ENCODE assay signal across 15 cellular contexts in the genomic region with DNA sequence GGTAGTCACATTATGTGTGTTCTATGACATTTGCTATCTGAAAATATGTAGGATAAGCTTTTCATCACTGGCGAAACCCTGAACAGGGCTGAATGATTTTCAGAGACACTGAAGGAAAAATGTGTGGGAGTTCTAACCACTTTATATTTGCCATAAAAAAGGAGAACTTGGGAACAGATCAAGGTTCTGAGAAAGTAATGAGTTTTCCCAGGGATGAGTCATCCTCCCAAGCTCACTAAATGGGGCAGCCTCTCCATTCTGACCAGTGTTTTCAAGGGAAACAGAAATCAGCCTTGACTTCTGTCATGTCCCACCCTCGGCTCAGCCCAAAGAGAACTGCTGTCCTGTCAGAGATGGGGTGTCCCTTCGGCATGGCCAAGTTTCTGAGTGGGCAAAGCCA.
DNase-seq lines count a peak whose midpoint lies in the region; ATAC-seq and TF ChIP-seq lines count a peak whose summit lies in the region.
"Had no signal": no experiment of that assay in that cellular context is flagged by ENCODE, and none has a peak within 500 bp of the region (broad histone marks: within the 10 kb centered on the region; RNA-seq: fewer than 3 reads in every experiment).

No MANE protein-coding gene starts in this region.

- H3K36me3 Mint-ChIP-seq in T-helper 17 cell (ENCODE audit: low read depth): no peaks in the 10 kb centered on the region
- H3K36me3 Mint-ChIP-seq: CD14-positive monocyte, T-cell had no signal

- in situ Hi-C loops in brain microvascular endothelial cell (cut with HindIII; ENCODE audit: low pct_ligation_motif_present, low sequenced_read_pairs): no loop called here

- peak; percentile 3 for DNase-seq in AG04450 (ENCODE audit: low read depth, low spot score)
- DNase-seq in HEK293T (ENCODE audit: extremely low spot score): peak; percentile 31
- DNase-seq in brain microvascular endothelial cell: peak; percentile 20
- DNase-seq in mesenchymal stem cell: peak; percentile 38
- no peak for DNase-seq in T-helper 17 cell
- DNase-seq in NCI-H1105 treated with DMSO at 0.1 percent for 48 hours (lab: John Stamatoyannopoulos, UW): no peak
- DNase-seq: activated CD4-positive, alpha-beta T cell treated with anti-CD3 and anti-CD28 coated beads for 4 hours; activated T-cell treated with anti-CD3 and anti-CD28 coated beads, Interleukin-2, amount 50 U/mL, for 48 hours; lower lobe of right lung; occipital lobe; T-cell; uterus had no signal

- peak overlapping the region in 1 of 2 experiments; percentile 91 for H2BK12ac ChIP-seq in mesenchymal stem cell (ENCODE audit: low read length in 2 of 2)

- H4K8ac ChIP-seq in mesenchymal stem cell (ENCODE audit: low read length): peak overlapping the region; percentile 80

- no peaks in the 10 kb centered on the region for H3K4me1 Mint-ChIP-seq in T-helper 17 cell
- H3K4me1 Mint-ChIP-seq: T-cell had no signal

- H3K27me3 ChIP-seq in AG04450 (ENCODE audit: control insufficient read depth, insufficient read depth, low read length) (no peaks in the 10 kb centered on the region), brain microvascular endothelial cell (replicated peaks) (no peaks in the 10 kb centered on the region), mesenchymal stem cell (ENCODE audit: control insufficient read depth in 1 of 2, insufficient read depth in 1 of 2, low read length in 2 of 2) (no peaks in the 10 kb centered on the region)
- H3K27me3 ChIP-seq: uterus had no signal

- TF ChIP-seq CTCF in AG04450 (IDR thresholded peaks at IDR 0.05; ENCODE audit: low read depth, low read length) (no peak), brain microvascular endothelial cell (IDR thresholded peaks at IDR 0.05; ENCODE audit: low read depth, low read length, missing control alignments) (no peak)

- H3K27me3 Mint-ChIP-seq in T-helper 17 cell: no peaks in the 10 kb centered on the region
- H3K27me3 Mint-ChIP-seq: T-cell had no signal

- POLR2A ChIA-PET in AG04450 (lab: Yijun Ruan, JAX) (no interaction called here), HEK293T (lab: Yijun Ruan, JAX) (no interaction called here)

- H3K4ac ChIP-seq in mesenchymal stem cell (ENCODE audit: low read depth in 1 of 2, low read length in 2 of 2): no peak overlapping the region

- no peak overlapping the region for H2AK5ac ChIP-seq in mesenchymal stem cell (ENCODE audit: low read length, severe bottlenecking)

- no peak overlapping the region for H3K27ac ChIP-seq in AG04450 (ENCODE audit: low read depth, low read length)
- H3K27ac ChIP-seq in brain microvascular endothelial cell: no peak overlapping the region
- H3K27ac ChIP-seq in mesenchymal stem cell (ENCODE audit: low read length, poor library complexity, severe bottlenecking): no peak overlapping the region
- H3K27ac ChIP-seq: lower lobe of right lung, uterus had no signal

- no peak overlapping the region for H3K4me3 ChIP-seq in AG04450 (ENCODE audit: low read depth, low read length)
- H3K4me3 ChIP-seq in brain microvascular endothelial cell (ENCODE audit: low read depth, low read length): no peak overlapping the region
- no peak overlapping the region for H3K4me3 ChIP-seq in mesenchymal stem cell (ENCODE audit: insufficient read depth in 1 of 2, low read depth in 1 of 2, low read length in 2 of 2)
- H3K4me3 ChIP-seq: lower lobe of right lung, uterus had no signal

- no peak overlapping the region for H2AFZ ChIP-seq in mesenchymal stem cell (ENCODE audit: low read depth, low read length)

- peak overlapping the region; percentile 78 for H4K91ac ChIP-seq in mesenchymal stem cell (ENCODE audit: low read length)

- no peak for ATAC-seq in T-helper 17 cell
- no peak for ATAC-seq in GM21619 (IDR thresholded peaks at IDR 0.05; ENCODE audit: unreplicated experiment)
- no peak for ATAC-seq in HG03521 (IDR thresholded peaks at IDR 0.05; ENCODE audit: unreplicated experiment)
- ATAC-seq: lower lobe of right lung, T-cell had no signal

- H3K9ac ChIP-seq in mesenchymal stem cell (ENCODE audit: low read length): no peak overlapping the region

- peak overlapping the region in 1 of 2 experiments; percentile 71 for H3K18ac ChIP-seq in mesenchymal stem cell (ENCODE audit: low read depth in 1 of 2, low read length in 2 of 2)

- no peaks in the 10 kb centered on the region for H3K9me3 ChIP-seq in AG04450 (ENCODE audit: control insufficient read depth, insufficient read depth, low read length)
- no peaks in the 10 kb centered on the region for H3K9me3 ChIP-seq in mesenchymal stem cell (ENCODE audit: control insufficient read depth, low read length)
- H3K9me3 ChIP-seq in T-helper 17 cell (ENCODE audit: control insufficient read depth, low read length, poor library complexity, severe bottlenecking): no peaks in the 10 kb centered on the region
- H3K9me3 ChIP-seq: lower lobe of right lung, uterus had no signal

- CTCF ChIA-PET in AG04450 (lab: Charles Lee): no interaction called here
- CTCF ChIA-PET in HEK293T (lab: Yijun Ruan, JAX): no interaction called here

- H2BK120ac ChIP-seq in mesenchymal stem cell (ENCODE audit: low read depth, low read length): no peak overlapping the region

- no peak overlapping the region for H3K27ac Mint-ChIP-seq in T-helper 17 cell
- H3K27ac Mint-ChIP-seq: T-cell had no signal

- H3K4me2 ChIP-seq in mesenchymal stem cell (ENCODE audit: low read length, poor library complexity, severe bottlenecking): no peak overlapping the region

- 86% methylated on average over 3 of the region's 3 CpGs for WGBS in mesenchymal stem cell

- H3K14ac ChIP-seq in mesenchymal stem cell (ENCODE audit: low read length in 2 of 2): no peak overlapping the region

- no peak overlapping the region for H2BK5ac ChIP-seq in mesenchymal stem cell (ENCODE audit: low read depth, low read length, poor library complexity, severe bottlenecking)

- no peaks in the 10 kb centered on the region for H3K4me1 ChIP-seq in mesenchymal stem cell (ENCODE audit: control insufficient read depth, insufficient read depth, low read depth, low read length)
- H3K4me1 ChIP-seq: lower lobe of right lung, uterus had no signal

- H3K79me1 ChIP-seq in mesenchymal stem cell (replicated peaks; ENCODE audit: low read length, poor library complexity, severe bottlenecking): no peaks in the 10 kb centered on the region

- H3K4me3 Mint-ChIP-seq in T-helper 17 cell: no peak overlapping the region
- H3K4me3 Mint-ChIP-seq: T-cell had no signal

- H2BK15ac ChIP-seq in mesenchymal stem cell (ENCODE audit: low read depth, poor library complexity, severe bottlenecking): no peak overlapping the region

- H3K36me3 ChIP-seq in brain microvascular endothelial cell (replicated peaks): no peaks in the 10 kb centered on the region
- H3K36me3 ChIP-seq in mesenchymal stem cell (ENCODE audit: control insufficient read depth in 1 of 2, insufficient read depth in 2 of 2, low read depth in 1 of 2, low read length in 2 of 2): no peaks in the 10 kb centered on the region
- H3K36me3 ChIP-seq: lower lobe of right lung, uterus had no signal

- H3K23ac ChIP-seq in mesenchymal stem cell (ENCODE audit: low read length in 2 of 2): no peak overlapping the region

TF ChIP-seq in HEK293T, 16 proteins besides CTCF, POLR2A, EP300 and RAD21:
- TF ChIP-seq TARDBP (IDR thresholded peaks at IDR 0.05): no peak
- no peak for TF ChIP-seq BHLHE40 (IDR thresholded peaks at IDR 0.05; ENCODE audit: borderline replicate concordance)
- TF ChIP-seq, protein P1, sequence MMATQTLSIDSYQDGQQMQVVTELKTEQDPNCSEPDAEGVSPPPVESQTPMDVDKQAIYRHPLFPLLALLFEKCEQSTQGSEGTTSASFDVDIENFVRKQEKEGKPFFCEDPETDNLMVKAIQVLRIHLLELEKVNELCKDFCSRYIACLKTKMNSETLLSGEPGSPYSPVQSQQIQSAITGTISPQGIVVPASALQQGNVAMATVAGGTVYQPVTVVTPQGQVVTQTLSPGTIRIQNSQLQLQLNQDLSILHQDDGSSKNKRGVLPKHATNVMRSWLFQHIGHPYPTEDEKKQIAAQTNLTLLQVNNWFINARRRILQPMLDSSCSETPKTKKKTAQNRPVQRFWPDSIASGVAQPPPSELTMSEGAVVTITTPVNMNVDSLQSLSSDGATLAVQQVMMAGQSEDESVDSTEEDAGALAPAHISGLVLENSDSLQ (IDR thresholded peaks at IDR 0.05): no peak
- TF ChIP-seq ARNT (IDR thresholded peaks at IDR 0.05): no peak
- no peak for TF ChIP-seq LEF1 (IDR thresholded peaks at IDR 0.05; ENCODE audit: borderline replicate concordance)
- TF ChIP-seq SP1 (IDR thresholded peaks at IDR 0.05): no peak
- no peak for TF ChIP-seq ZNF384 (IDR thresholded peaks at IDR 0.05)
- TF ChIP-seq CTBP1 (IDR thresholded peaks at IDR 0.05; ENCODE audit: borderline replicate concordance): no peak

Comparison
In these comparisons a context has a peak if more than half of its experiments do, and no peak if none do; other contexts are left out.
1. DNase-seq: peak in AG04450 (single experiment), HEK293T (single experiment), brain microvascular endothelial cell (single experiment) and mesenchymal stem cell (single experiment); none in T-helper 17 cell (0 of 3) and NCI-H1105 treated with DMSO at 0.1 percent for 48 hours (single experiment).